In the genomic region with DNA sequence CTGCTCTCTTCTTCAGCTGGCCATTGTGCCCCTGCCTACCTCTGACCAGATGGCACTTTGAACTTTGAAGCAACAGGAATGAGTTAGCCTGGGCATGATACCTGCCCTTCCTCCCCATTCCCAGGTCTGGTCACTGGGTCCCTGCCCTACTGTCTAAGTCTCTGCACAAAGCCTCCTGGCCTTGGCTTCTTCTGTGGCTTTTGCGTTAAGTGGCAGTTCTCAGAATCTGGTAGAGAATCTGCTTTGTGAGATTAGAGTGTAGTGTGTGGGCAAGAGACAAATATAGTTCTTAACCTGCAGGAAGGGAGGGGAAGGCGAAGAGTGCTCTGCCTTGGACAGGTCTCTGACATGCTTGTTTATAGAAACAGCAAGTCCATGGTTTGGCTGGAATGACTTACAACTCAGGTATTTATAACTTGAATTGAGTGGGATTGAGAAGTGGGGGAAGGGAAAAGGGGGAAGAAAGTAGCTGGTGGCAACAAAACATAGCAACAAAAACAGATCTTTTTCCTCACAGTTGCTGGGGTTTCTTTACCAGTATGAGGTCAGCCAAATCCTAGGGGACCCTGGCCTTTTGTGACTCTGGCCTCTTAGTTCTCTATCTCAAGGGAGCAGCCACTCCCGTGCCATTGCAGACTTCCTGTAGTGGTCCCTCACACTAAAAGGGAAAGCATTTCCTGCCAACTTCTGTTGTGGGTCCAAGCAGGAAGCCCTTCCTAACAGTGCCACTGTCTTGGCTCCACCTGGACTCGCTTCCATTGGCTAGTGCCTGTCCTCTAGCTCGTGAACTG, we compare ENCODE assay signal across 8 cellular contexts. TPM values are rescaled to one million over a fixed set of nuclear protein-coding genes. Genes with fewer than 3 reads are reported as not detected.
DNase-seq lines count a peak whose midpoint lies in the region; ATAC-seq and TF ChIP-seq lines count a peak whose summit lies in the region.

No MANE protein-coding gene starts in this region.

- no peaks in the 10 kb centered on the region for H3K36me3 ChIP-seq in lower lobe of right lung

- intact Hi-C loops in MCF 10A (cut with micrococcal nuclease), result no loop called here
- intact Hi-C loops in lower lobe of right lung (cut with DNase I), result no loop called here

- no peaks in the 10 kb centered on the region for H3K9me3 ChIP-seq in lower lobe of right lung

- peak overlapping the region; percentile 11; the same call in 1 of the 2 replicates for H3K4me3 ChIP-seq in Jurkat, Clone E6-1 (ENCODE audit: low read length)
- no peak overlapping the region for H3K4me3 ChIP-seq in lower lobe of right lung

- ATAC-seq in lower lobe of right lung (peak; percentile 81 to 84), GM19328 (IDR thresholded peaks at IDR 0.05; ENCODE audit: unreplicated experiment) (no peak), HG02938 (IDR thresholded peaks at IDR 0.05; ENCODE audit: unreplicated experiment) (no peak), HG03025 (IDR thresholded peaks at IDR 0.05; ENCODE audit: low FRiP score, unreplicated experiment) (no peak)

- CTCF ChIA-PET in MCF 10A (lab: Yijun Ruan, JAX), result interaction anchor here (0.6 to 1.2 kb wide), 4 partner anchors 10 to 22 kb away, joined by 3 to 5 read pairs (median 4); no protein-coding TSS in a partner anchor

- H3K4me1 ChIP-seq in lower lobe of right lung, result peaks cover 28% of the 10 kb centered on the region

- TF ChIP-seq CTCF in MCF 10A (IDR thresholded peaks at IDR 0.05; ENCODE audit: unreplicated experiment) (no peak), lower lobe of right lung (IDR thresholded peaks at IDR 0.05) (no peak)

- peak overlapping the region; percentile 86 for H3K27ac Mint-ChIP-seq in MCF 10A (ENCODE audit: low read depth, unreplicated experiment)

- POLR2A ChIA-PET in MCF 10A (lab: Yijun Ruan, JAX), result interaction anchor here (0.6 to 12.5 kb wide), 5 partner anchors 10 to 458 kb away, joined by 3 to 193 read pairs (median 3); a partner anchor contains a TSS

- no peaks in the 10 kb centered on the region for H3K27me3 Mint-ChIP-seq in MCF 10A (ENCODE audit: insufficient read depth, unreplicated experiment)

- no peaks in the 10 kb centered on the region for H3K36me3 Mint-ChIP-seq in MCF 10A (ENCODE audit: insufficient read depth, unreplicated experiment)

- H3K27me3 ChIP-seq in lower lobe of right lung (ENCODE audit: low read depth), result no peaks in the 10 kb centered on the region

- H3K4me3 Mint-ChIP-seq in MCF 10A (ENCODE audit: unreplicated experiment), result peak overlapping the region; percentile 24

- DNase-seq in AG08395 (ENCODE audit: low spot score) (peak; percentile 50), MCF 10A (ENCODE audit: unreplicated experiment) (peak; percentile 58), lower lobe of right lung (no peak), T1000 (lab: John Stamatoyannopoulos, UW) (no peak)
- DNase-seq in Jurkat, Clone E6-1 (ENCODE audit: low read depth, low spot score), result peak; percentile 58

- peak overlapping the region; percentile 70 for H3K27ac ChIP-seq in lower lobe of right lung

- H3K4me1 Mint-ChIP-seq in MCF 10A (ENCODE audit: insufficient read depth, unreplicated experiment), result peaks cover 51% of the 10 kb centered on the region

- H3K9me3 Mint-ChIP-seq in MCF 10A (ENCODE audit: unreplicated experiment), result no peaks in the 10 kb centered on the region

- BruUV-seq in MCF 10A (replicated peaks; lab: Mats Ljungman, UMichigan), result no TSS peak

RNA-seq across cellular contexts. Expression of a gene that starts 16.7 kb away (rescaled TPM):
- 17.4 TPM for polyA plus RNA-seq in Jurkat, Clone E6-1 (2012; ENCODE audit: insufficient read depth, insufficient read length)
- total RNA-seq in MCF 10A (2022) (33.2 and 35.0 TPM in 2 replicates), lower lobe of right lung (17.0 TPM)

RNA-seq across cellular contexts. Expression of a gene that starts 36.9 kb away (rescaled TPM):
- 11.4 TPM for polyA plus RNA-seq in Jurkat, Clone E6-1 (2012; ENCODE audit: insufficient read depth, insufficient read length)
- 9.2 and 13.3 TPM in 2 replicates for total RNA-seq in MCF 10A (2022)
- 24.3 TPM for total RNA-seq in lower lobe of right lung

RNA-seq across cellular contexts. Expression of a gene that starts 47.7 kb away (rescaled TPM):
- polyA plus RNA-seq in Jurkat, Clone E6-1 (2012; ENCODE audit: insufficient read depth, insufficient read length), result 3.9 TPM
- total RNA-seq in MCF 10A (2022) (3.8 and 5.0 TPM in 2 replicates), lower lobe of right lung (13.8 TPM)

Comparison
In these comparisons a context has a peak if more than half of its experiments do, and no peak if none do; other contexts are left out.
1. DNase-seq: peak in AG08395 (single experiment), Jurkat, Clone E6-1 (single experiment) and MCF 10A (single experiment); none in lower lobe of right lung (single experiment) and T1000 (single experiment).
2. ATAC-seq: peak in lower lobe of right lung (2 of 2); none in GM19328 (single experiment), HG02938 (single experiment) and HG03025 (single experiment).